In the genomic region with DNA sequence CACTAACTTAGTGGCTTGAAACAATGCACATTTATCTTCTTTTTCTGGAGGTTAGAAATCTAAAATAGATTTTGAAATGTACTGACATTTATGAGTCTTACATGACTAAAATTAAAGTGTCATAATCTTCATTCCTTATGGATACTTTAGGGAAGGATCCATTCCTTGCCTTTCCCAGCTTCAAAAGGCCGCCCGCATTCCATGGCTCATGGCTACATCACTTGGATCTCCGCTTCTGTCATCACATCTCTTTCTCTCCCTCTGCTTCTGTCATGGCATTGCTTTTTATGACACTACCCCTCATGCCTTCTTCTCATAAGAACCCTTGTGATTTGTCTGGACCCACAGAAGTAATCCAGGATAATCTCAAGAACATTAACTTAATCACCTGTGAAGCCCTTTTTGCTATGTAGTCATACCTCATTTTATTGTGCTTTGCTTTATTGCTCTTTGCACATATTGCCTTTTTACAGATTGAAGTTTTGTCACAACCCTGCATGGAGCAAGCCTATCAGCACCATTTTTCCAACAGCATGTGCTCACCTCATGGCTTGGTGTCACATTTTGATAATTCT, we compare ENCODE assay signal across 22 cellular contexts.
DNase-seq lines count a peak whose midpoint lies in the region; FAIRE-seq and TF ChIP-seq lines count a peak whose summit lies in the region.
"Had no signal": no experiment of that assay in that cellular context is flagged by ENCODE, and none has a peak within 500 bp of the region (broad histone marks: within the 10 kb centered on the region; RNA-seq: fewer than 3 reads in every experiment).

No MANE protein-coding gene starts in this region.

- POLR2A ChIA-PET in H1 (lab: Charles Lee; ENCODE audit: partially characterized antibody) = no interaction called here

- H3K27ac ChIP-seq in Karpas-422 (ENCODE audit: low read length) = no peak overlapping the region
- no peak overlapping the region for H3K27ac ChIP-seq in H1 (ENCODE audit: low read depth, low read length)
- no peak overlapping the region for H3K27ac ChIP-seq in left ventricle myocardium inferior (replicated peaks)
- H3K27ac ChIP-seq: BLaER1 had no signal

- no peak overlapping the region for H2AK5ac ChIP-seq in H1 (ENCODE audit: low read depth, low read length)

- no peak overlapping the region for H3K18ac ChIP-seq in H1 (ENCODE audit: extremely low read depth, low read length)

- H3K9me2 ChIP-seq in Karpas-422 (replicated peaks; ENCODE audit: insufficient read depth, low read length) = no peaks in the 10 kb centered on the region

- no peak overlapping the region for H4K8ac ChIP-seq in H1 (ENCODE audit: extremely low read depth, insufficient read depth, low read length)

- H3K27me3 Mint-ChIP-seq in glutamatergic neuron (ENCODE audit: unreplicated experiment) = no peaks in the 10 kb centered on the region
- H3K27me3 Mint-ChIP-seq: CD4-positive, alpha-beta memory T cell; CD4-positive, CD25-positive, alpha-beta regulatory T cell; CD8-positive, alpha-beta memory T cell had no signal

- H4K20me1 ChIP-seq in Karpas-422 (ENCODE audit: insufficient read depth, low read depth, low read length) = no peaks in the 10 kb centered on the region
- H4K20me1 ChIP-seq in H1 (replicated peaks in 1 of 2; ENCODE audit: control insufficient read depth in 1 of 2, insufficient read depth in 2 of 2, low read length in 2 of 2) = no peaks in the 10 kb centered on the region
- H4K20me1 ChIP-seq: BLaER1 had no signal

- no peak for TF ChIP-seq EP300 in H1 (IDR thresholded peaks at IDR 0.05; ENCODE audit: borderline replicate concordance in 1 of 2, low read depth in 2 of 2, low read length in 2 of 2)

- H3K14ac ChIP-seq in H1 (ENCODE audit: insufficient read length) = no peak overlapping the region

- no peak for TF ChIP-seq POLR2A in H1 (IDR thresholded peaks at IDR 0.05; ENCODE audit: control extremely low read depth in 1 of 2, low read depth in 2 of 2, low read length in 2 of 2)

- no peak for TF ChIP-seq RAD21 in H1 (IDR thresholded peaks at IDR 0.05 in 1 of 2, conservative IDR thresholded peaks at IDR 0.05 in 1 of 2; ENCODE audit: low read depth in 2 of 2, low read length in 2 of 2)

- H3K4ac ChIP-seq in H1 (replicated peaks; ENCODE audit: insufficient read length, low read depth, low read length) = no peak overlapping the region

- H3K4me2 ChIP-seq in Karpas-422 (ENCODE audit: low read depth, low read length, poor library complexity, severe bottlenecking) = no peak overlapping the region
- no peak overlapping the region for H3K4me2 ChIP-seq in H1 (ENCODE audit: insufficient read depth in 1 of 2, low read depth in 2 of 2, low read length in 2 of 2)
- H3K4me2 ChIP-seq: BLaER1 had no signal

- H3K9me3 Mint-ChIP-seq in glutamatergic neuron (ENCODE audit: unreplicated experiment) = no peaks in the 10 kb centered on the region

- H3K79me1 ChIP-seq in H1 (ENCODE audit: low read depth, low read length) = no peaks in the 10 kb centered on the region

- DNase-seq in D721Med (ENCODE audit: insufficient read length, low spot score) = no peak
- peak; percentile 54 for DNase-seq in Karpas-422
- DNase-seq in H1 (ENCODE audit: low read depth in 1 of 2, low spot score in 2 of 2) = no peak
- DNase-seq in glutamatergic neuron = no peak
- DNase-seq in left ventricle myocardium inferior = no peak
- no peak for DNase-seq in stimulated activated CD4-positive, alpha-beta T cell treated with anti-CD3 and anti-CD28 coated beads, Interleukin-1b, Interleukin-23, amount 100 ng/mL, for 48 hours
- DNase-seq: 8988T; ACHN; BE2C; C1 segment of cervical spinal cord; CD4-positive, alpha-beta memory T cell; CD4-positive, CD25-positive, alpha-beta regulatory T cell; CD8-positive, alpha-beta memory T cell; COR-L47; DMS79 treated with DMSO at 0.1 percent for 48 hours; GF-D8 had no signal

- no peak overlapping the region for H3K4me3 ChIP-seq in Karpas-422 (ENCODE audit: low read length)
- no peak overlapping the region for H3K4me3 ChIP-seq in H1 (ENCODE audit: extremely low read depth in 1 of 4, insufficient read depth in 2 of 4, low read depth in 3 of 4, low read length in 4 of 4)
- no peak overlapping the region for H3K4me3 ChIP-seq in left ventricle myocardium inferior
- H3K4me3 ChIP-seq: BLaER1 had no signal

- H3K36me3 ChIP-seq in Karpas-422 (ENCODE audit: insufficient read depth, low read length) = no peaks in the 10 kb centered on the region
- H3K36me3 ChIP-seq in H1 (ENCODE audit: control insufficient read depth in 2 of 4, insufficient read depth in 4 of 4, low read length in 3 of 4) = no peaks in the 10 kb centered on the region
- H3K36me3 ChIP-seq in left ventricle myocardium inferior = no peaks in the 10 kb centered on the region
- H3K36me3 ChIP-seq: BE2C had no signal

- H4K5ac ChIP-seq in H1 (ENCODE audit: insufficient read length, low read depth, low read length) = no peak overlapping the region

- H2BK15ac ChIP-seq in H1 (ENCODE audit: low read length) = no peak overlapping the region

- no peaks in the 10 kb centered on the region for H3K36me3 Mint-ChIP-seq in glutamatergic neuron (ENCODE audit: unreplicated experiment)
- H3K36me3 Mint-ChIP-seq: CD14-positive monocyte; CD4-positive, alpha-beta memory T cell; CD4-positive, CD25-positive, alpha-beta regulatory T cell; CD8-positive, alpha-beta memory T cell had no signal

- H3K23me2 ChIP-seq in H1 (ENCODE audit: low read depth, low read length) = no peaks in the 10 kb centered on the region

- H2BK12ac ChIP-seq in H1 (ENCODE audit: low read depth, low read length) = no peak overlapping the region

- WGBS in H1 (ENCODE audit: extremely low coverage in 1 of 2, insufficient coverage in 1 of 2, insufficient read length in 1 of 2, insufficient replicate concordance in 2 of 2, low coverage in 1 of 2, low lambda C conversion rate in 2 of 2, missing lambda C conversion rate in 1 of 2), 2 experiments = 59% methylated on average over 3 of the region's 3 CpGs; no CpG with 5 or more reads in 1 of the 2 experiments

- intact Hi-C loops in left ventricle myocardium inferior (cut with micrococcal nuclease) = no loop called here

- no peak overlapping the region for H2BK20ac ChIP-seq in H1 (ENCODE audit: low read length)

- H3K4me1 Mint-ChIP-seq in glutamatergic neuron (ENCODE audit: low read depth, unreplicated experiment) = no peaks in the 10 kb centered on the region
- H3K4me1 Mint-ChIP-seq: CD14-positive monocyte; CD4-positive, alpha-beta memory T cell; CD4-positive, CD25-positive, alpha-beta regulatory T cell; CD8-positive, alpha-beta memory T cell had no signal

- H3K4me1 ChIP-seq in Karpas-422 (ENCODE audit: low read length) = peaks cover 43% of the 10 kb centered on the region
- no peaks in the 10 kb centered on the region for H3K4me1 ChIP-seq in H1 (replicated peaks in 1 of 4; ENCODE audit: control insufficient read depth in 3 of 4, insufficient read depth in 4 of 4, low read length in 3 of 4)
- H3K4me1 ChIP-seq in left ventricle myocardium inferior = no peaks in the 10 kb centered on the region
- H3K4me1 ChIP-seq: BE2C, BLaER1 had no signal

- H3K27me3 ChIP-seq in Karpas-422 (ENCODE audit: low read length) = no peaks in the 10 kb centered on the region
- H3K27me3 ChIP-seq in H1 (replicated peaks in 1 of 4; ENCODE audit: control insufficient read depth in 3 of 4, extremely low read depth in 1 of 4, insufficient read depth in 3 of 4, low read length in 3 of 4) = peaks cover 0 to 1% (median 0%) of the 10 kb centered on the region in 4 experiments; a peak in 1 of 7 replicates
- no peaks in the 10 kb centered on the region for H3K27me3 ChIP-seq in left ventricle myocardium inferior (ENCODE audit: low read depth)
- H3K27me3 ChIP-seq: BE2C, BLaER1 had no signal

- peak overlapping the region; percentile 72 for H2BK120ac ChIP-seq in H1 (replicated peaks; ENCODE audit: low read depth, low read length)

- CTCF ChIA-PET in H1 (lab: Charles Lee; ENCODE audit: partially characterized antibody) = no interaction called here

- H2BK5ac ChIP-seq in H1 (ENCODE audit: low read depth, low read length) = peak overlapping the region; percentile 44; the same call in 1 of the 2 replicates

- no peak for TF ChIP-seq CTCF in D721Med (IDR thresholded peaks at IDR 0.05; ENCODE audit: insufficient read depth, missing control alignments)
- no peak for TF ChIP-seq CTCF in H1 (IDR thresholded peaks at IDR 0.05; ENCODE audit: control extremely low read depth in 1 of 3, insufficient read depth in 1 of 3, low read depth in 1 of 3, low read length in 3 of 3)
- no peak for TF ChIP-seq CTCF in glutamatergic neuron (IDR thresholded peaks at IDR 0.05; ENCODE audit: partially characterized antibody, unreplicated experiment)
- no peak for TF ChIP-seq CTCF in left ventricle myocardium inferior (IDR thresholded peaks at IDR 0.05; ENCODE audit: borderline replicate concordance)

- H2AFZ ChIP-seq in Karpas-422 (ENCODE audit: low read length) (no peak overlapping the region), H1 (ENCODE audit: low read length) (no peak overlapping the region)

- FAIRE-seq in D721Med (lab: Jason Lieb, UNC) (peak; percentile 61), H1 (lab: Jason Lieb, UNC) (no peak)
- FAIRE-seq: A204.1, G401.6, GM12891, GM19239 had no signal

- no peak overlapping the region for H3K4me3 Mint-ChIP-seq in glutamatergic neuron (ENCODE audit: unreplicated experiment)
- H3K4me3 Mint-ChIP-seq: CD14-positive monocyte; CD4-positive, alpha-beta memory T cell; CD4-positive, CD25-positive, alpha-beta regulatory T cell; CD8-positive, alpha-beta memory T cell had no signal

- H3K79me2 ChIP-seq in Karpas-422 (ENCODE audit: low read length) (no peaks in the 10 kb centered on the region), H1 (ENCODE audit: control insufficient read depth in 1 of 2, insufficient read depth in 2 of 2, low read length in 2 of 2) (no peaks in the 10 kb centered on the region)

- H4K91ac ChIP-seq in H1 (replicated peaks; ENCODE audit: insufficient read length, low read length) = no peak overlapping the region

- H3K27ac Mint-ChIP-seq in glutamatergic neuron (ENCODE audit: unreplicated experiment) = no peak overlapping the region
- H3K27ac Mint-ChIP-seq: CD4-positive, alpha-beta memory T cell; CD4-positive, CD25-positive, alpha-beta regulatory T cell; CD8-positive, alpha-beta memory T cell had no signal

- no peak overlapping the region for H3K9ac ChIP-seq in Karpas-422 (ENCODE audit: low read length)
- no peak overlapping the region for H3K9ac ChIP-seq in H1 (replicated peaks in 1 of 4; ENCODE audit: extremely low read depth in 1 of 4, low read depth in 3 of 4, low read length in 3 of 4)
- H3K9ac ChIP-seq: BLaER1 had no signal

- no peak overlapping the region for H3K56ac ChIP-seq in H1 (replicated peaks; ENCODE audit: insufficient read length, low read depth, low read length)

- no peaks in the 10 kb centered on the region for H3K9me3 ChIP-seq in Karpas-422 (ENCODE audit: low read length)
- H3K9me3 ChIP-seq in H1 (ENCODE audit: insufficient read depth in 2 of 2, low read depth in 1 of 2, low read length in 1 of 2) = no peaks in the 10 kb centered on the region
- H3K9me3 ChIP-seq in left ventricle myocardium inferior (replicated peaks) = peaks cover 35% of the 10 kb centered on the region
- H3K9me3 ChIP-seq: BE2C, BLaER1 had no signal

- no peak overlapping the region for H3K23ac ChIP-seq in H1 (ENCODE audit: insufficient read length)

TF ChIP-seq in H1, 55 proteins besides CTCF, POLR2A, EP300 and RAD21 (continues in another document):
- TF ChIP-seq POLR2AphosphoS5 (IDR thresholded peaks at IDR 0.05; ENCODE audit: low read depth, low read length) = no peak
- no peak for TF ChIP-seq MAFK (IDR thresholded peaks at IDR 0.05; ENCODE audit: low read depth, low read length)
- no peak for TF ChIP-seq CEBPB (IDR thresholded peaks at IDR 0.05; ENCODE audit: low read depth, low read length)
